8 cellular contexts compared by ENCODE assay signal in genomic region chr7:105011771-105012502, GRCh38. TPM values are rescaled to one million over a fixed set of nuclear protein-coding genes. Genes with fewer than 3 reads are reported as not detected.
A peak's percentile ranks its signal among the peaks of the same experiment; 100 is the strongest.
DNase-seq lines count a peak whose midpoint lies in the region; FAIRE-seq and TF ChIP-seq lines count a peak whose summit lies in the region.

No MANE protein-coding gene starts in this region.

- H3K36me3 ChIP-seq in SK-N-SH (replicated peaks in 1 of 2; ENCODE audit: control insufficient read depth in 1 of 2, insufficient read depth in 2 of 2, low read length in 1 of 2) (peaks cover 15 to 21% of the 10 kb centered on the region in 2 experiments), bronchial epithelial cell (ENCODE audit: control insufficient read depth, insufficient read depth, low read length) (peaks cover 3% of the 10 kb centered on the region), tibial nerve (no peaks in the 10 kb centered on the region)

- H3K79me2 ChIP-seq in SK-N-SH (ENCODE audit: insufficient read depth), result peaks cover 33% of the 10 kb centered on the region

- no peaks in the 10 kb centered on the region for H3K9me2 ChIP-seq in SK-N-SH

- peak overlapping the region; percentile 99 to 100 for H3K27ac ChIP-seq in SK-N-SH (ENCODE audit: low read depth in 2 of 2, low read length in 1 of 2)
- peak overlapping the region; percentile 99 to 100 (median 100) for H3K27ac ChIP-seq in tibial nerve

- H3K9ac ChIP-seq in SK-N-SH, result peak overlapping the region; percentile 99

- WGBS in SK-N-SH (ENCODE audit: low lambda C conversion rate), result 3% methylated on average over 23 of the region's 23 CpGs
- WGBS in tibial nerve, 2 donors, result 0 to 1% methylated on average over 23 of the region's 23 CpGs

- no peak for FAIRE-seq in bronchial epithelial cell (lab: Jason Lieb, UNC)

- no peaks in the 10 kb centered on the region for H3K27me3 ChIP-seq in SK-N-SH (ENCODE audit: insufficient read depth)
- no peaks in the 10 kb centered on the region for H3K27me3 ChIP-seq in bronchial epithelial cell (ENCODE audit: control insufficient read depth, insufficient read depth, low read length)
- H3K27me3 ChIP-seq in mononuclear cell (ENCODE audit: insufficient read depth, low read length), result no peaks in the 10 kb centered on the region
- no peaks in the 10 kb centered on the region for H3K27me3 ChIP-seq in tibial nerve

- H2AFZ ChIP-seq in SK-N-SH (ENCODE audit: low read depth), result no peak overlapping the region

- peak overlapping the region; percentile 86 for H3K4me2 ChIP-seq in SK-N-SH

- peak; percentile 46 for DNase-seq in ELR (ENCODE audit: low read depth)
- no peak for DNase-seq in SK-N-SH
- DNase-seq in bronchial epithelial cell (ENCODE audit: low read depth), result no peak
- DNase-seq in tibial nerve (ENCODE audit: low spot score in 2 of 2), result no peak
- no peak for DNase-seq in effector CD4-positive, alpha-beta T cell
- DNase-seq in GM19240 (ENCODE audit: insufficient read length, low spot score), result no peak
- DNase-seq in dedifferentiated amniotic fluid mesenchymal stem cell (ENCODE audit: extremely low spot score), result no peak

- H4K20me1 ChIP-seq in SK-N-SH (ENCODE audit: insufficient read depth), result peaks cover 11% of the 10 kb centered on the region

- H3K9me3 ChIP-seq in SK-N-SH, result no peaks in the 10 kb centered on the region
- H3K9me3 ChIP-seq in mononuclear cell (ENCODE audit: low read depth, low read length), result no peaks in the 10 kb centered on the region
- H3K9me3 ChIP-seq in tibial nerve, result no peaks in the 10 kb centered on the region

- no peak for TF ChIP-seq RAD21 in SK-N-SH (IDR thresholded peaks at IDR 0.05; ENCODE audit: low read length)

- TF ChIP-seq EP300 in SK-N-SH (IDR thresholded peaks at IDR 0.05; ENCODE audit: borderline replicate concordance in 1 of 2, low read depth in 1 of 2, low read length in 1 of 2) (no peak), tibial nerve (IDR thresholded peaks at IDR 0.05) (peak in 1 of 2 donors; percentile 11)

- TF ChIP-seq CTCF in SK-N-SH (IDR thresholded peaks at IDR 0.05) (no peak), bronchial epithelial cell (IDR thresholded peaks at IDR 0.05; ENCODE audit: insufficient read depth, low read length, severe bottlenecking) (no peak), tibial nerve (IDR thresholded peaks at IDR 0.05) (no peak)

- POLR2A ChIA-PET in SK-N-SH (lab: Yijun Ruan, JAX), result interaction anchor here (0.7 to 5.2 kb wide), 4 partner anchors 8 to 1929 kb away, joined by 3 to 68 read pairs (median 10); no protein-coding TSS in a partner anchor

- CTCF ChIA-PET in SK-N-SH (lab: Yijun Ruan, JAX), result interaction anchor here (0.6 to 4.0 kb wide), 3 partner anchors 11 to 111 kb away, joined by 3 to 21 read pairs (median 3); no protein-coding TSS in a partner anchor

- H3K4me3 ChIP-seq in SK-N-SH (ENCODE audit: low read depth in 2 of 2, low read length in 1 of 2) (peak overlapping the region; percentile 79 to 100), bronchial epithelial cell (ENCODE audit: low read depth, low read length) (peak overlapping the region; percentile 100), mononuclear cell (ENCODE audit: low read length) (peak overlapping the region; percentile 99), tibial nerve (peak overlapping the region; percentile 80 to 98 (median 87))

- no peak for TF ChIP-seq POLR2A in tibial nerve (IDR thresholded peaks at IDR 0.05)

- H3K4me1 ChIP-seq in SK-N-SH (ENCODE audit: control insufficient read depth in 1 of 2, insufficient read depth in 2 of 2, low read depth in 1 of 2, low read length in 1 of 2), result peaks cover 19 to 23% of the 10 kb centered on the region in 2 experiments; a peak in 2 of 4 replicates
- H3K4me1 ChIP-seq in mononuclear cell (ENCODE audit: insufficient read depth, low read length), result peaks cover 44% of the 10 kb centered on the region
- H3K4me1 ChIP-seq in tibial nerve, result peaks cover 0 to 41% (median 22%) of the 10 kb centered on the region in 4 donors

- peaks cover 7% of the 10 kb centered on the region for H3F3A ChIP-seq in SK-N-SH (replicated peaks; ENCODE audit: insufficient read depth)

TF ChIP-seq in SK-N-SH, 30 proteins besides CTCF, POLR2A, EP300 and RAD21:
- TF ChIP-seq, protein P1, sequence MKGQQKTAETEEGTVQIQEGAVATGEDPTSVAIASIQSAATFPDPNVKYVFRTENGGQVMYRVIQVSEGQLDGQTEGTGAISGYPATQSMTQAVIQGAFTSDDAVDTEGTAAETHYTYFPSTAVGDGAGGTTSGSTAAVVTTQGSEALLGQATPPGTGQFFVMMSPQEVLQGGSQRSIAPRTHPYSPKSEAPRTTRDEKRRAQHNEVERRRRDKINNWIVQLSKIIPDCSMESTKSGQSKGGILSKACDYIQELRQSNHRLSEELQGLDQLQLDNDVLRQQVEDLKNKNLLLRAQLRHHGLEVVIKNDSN (IDR thresholded peaks at IDR 0.05; ENCODE audit: borderline replicate concordance, low read depth), result no peak
- TF ChIP-seq POLR2AphosphoS5 (IDR thresholded peaks at IDR 0.05; ENCODE audit: low read depth, low read length) (no peak), TCF12 (IDR thresholded peaks at IDR 0.05) (no peak), CHD2 (IDR thresholded peaks at IDR 0.05; ENCODE audit: low read length, partially characterized antibody) (no peak), ZBTB33 (IDR thresholded peaks at IDR 0.05; ENCODE audit: borderline replicate concordance, low read depth) (no peak), TAF1 (IDR thresholded peaks at IDR 0.05; ENCODE audit: borderline replicate concordance, low read depth, low read length) (no peak), RFX5 (IDR thresholded peaks at IDR 0.05; ENCODE audit: low read length) (no peak), FOXM1 (IDR thresholded peaks at IDR 0.05; ENCODE audit: low read depth) (no peak), RCOR1 (IDR thresholded peaks at IDR 0.05; ENCODE audit: low read length) (no peak), NRF1 (IDR thresholded peaks at IDR 0.05; ENCODE audit: low read depth, low read length) (no peak), JUND (IDR thresholded peaks at IDR 0.05) (no peak; the same call in 1 of the 2 replicates), MEF2A (IDR thresholded peaks at IDR 0.05; ENCODE audit: borderline replicate concordance, low read depth) (no peak)
TF ChIP-seq in SK-N-SH: peak in this region for 0.

RNA-seq across cellular contexts. Expression of gene KMT2E, which starts 2.1 kb away (rescaled TPM):
- 6.4 and 6.9 TPM in 2 replicates for polyA plus RNA-seq in SK-N-SH (2012; rRNA removed)
- 9.0 and 9.1 TPM in 2 replicates for polyA plus RNA-seq in SK-N-SH (2012; cell fraction: cytosol; rRNA removed)
- 18.7 and 26.4 TPM in 2 replicates for polyA plus RNA-seq in SK-N-SH (2012; cell fraction: nucleus; rRNA removed)
- total RNA-seq in bronchial epithelial cell (73.9 and 79.8 TPM in 2 replicates), mononuclear cell (497 TPM), tibial nerve (100 to 1,000 TPM in 3 of 4 donors, 10 to 100 TPM in 1; 91.4 to 141 (median 132) TPM)
